ENCODE assay signal across 9 cellular contexts in the genomic region with DNA sequence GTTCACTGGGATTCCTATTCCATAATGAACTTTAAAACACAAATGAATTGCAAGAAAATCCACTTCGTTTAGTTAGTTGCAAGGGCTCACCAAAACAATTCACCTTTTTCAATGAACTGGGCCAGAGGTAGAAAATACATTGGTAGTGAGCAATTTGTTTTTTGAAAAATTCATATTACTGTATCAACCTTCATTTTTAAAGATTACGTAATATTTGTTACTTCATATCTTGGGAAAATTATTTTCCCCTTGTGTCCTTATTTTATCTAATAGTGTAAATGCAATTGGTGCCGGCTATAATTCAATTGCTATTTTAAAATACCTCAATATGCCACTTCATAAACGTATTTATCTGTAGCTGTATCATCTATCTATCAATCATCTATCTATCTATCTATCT.
"Had no signal": no experiment of that assay in that cellular context is flagged by ENCODE, and none has a peak within 500 bp of the region (broad histone marks: within the 10 kb centered on the region; RNA-seq: fewer than 3 reads in every experiment).

No MANE protein-coding gene starts in this region.

- H2AFZ ChIP-seq: GM23248 had no signal

- DNase-seq: GM23248, GOT3, H7, HFFc6, KBM-7 had no signal

- H3K36me3 Mint-ChIP-seq: IgD-negative memory B cell had no signal

- H3K9ac ChIP-seq: GM23248 had no signal

- H3K27ac ChIP-seq: GM23248, HL-60 had no signal

- H3K9me3 ChIP-seq: HAP-1 had no signal

- H3K4me3 ChIP-seq: GM23248, HAP-1 had no signal

- H3K4me3 Mint-ChIP-seq: HFFc6, IgD-negative memory B cell had no signal

- H3K4me1 ChIP-seq: HAP-1 had no signal

- H3K9me3 Mint-ChIP-seq: HFFc6, IgD-negative memory B cell had no signal

- ATAC-seq: HCT116 had no signal

- H3K36me3 ChIP-seq: HAP-1 had no signal

- H3K27ac Mint-ChIP-seq: HFFc6, IgD-negative memory B cell had no signal

- H3K27me3 Mint-ChIP-seq: IgD-negative memory B cell had no signal
